15 cellular contexts compared by ENCODE assay signal in genomic region chr10:88019753-88020152, GRCh38.
A peak's percentile ranks its signal among the peaks of the same experiment; 100 is the strongest.
DNase-seq lines count a peak whose midpoint lies in the region; ATAC-seq and TF ChIP-seq lines count a peak whose summit lies in the region.
"Had no signal": no experiment of that assay in that cellular context is flagged by ENCODE, and none has a peak within 500 bp of the region (broad histone marks: within the 10 kb centered on the region; RNA-seq: fewer than 3 reads in every experiment).

No MANE protein-coding gene starts in this region.

- in situ Hi-C loops in GM23248 (cut with MboI) = no loop called here
- in situ Hi-C loops in IMR-90 (cut with MboI; ENCODE audit: low sequenced_read_pairs) = no loop called here

- no peak for TF ChIP-seq RAD21 in IMR-90 (IDR thresholded peaks at IDR 0.05; ENCODE audit: low read length)

- H4K5ac ChIP-seq in IMR-90 (ENCODE audit: low read depth, low read length) = no peak overlapping the region

- dilution Hi-C loops in IMR-90 (cut with HindIII; ENCODE audit: low sequenced_read_pairs, unreplicated experiment) = no loop called here

- H3K4ac ChIP-seq in IMR-90 (ENCODE audit: low read depth, low read length) = no peak overlapping the region
- H3K4ac ChIP-seq in mesenchymal stem cell (ENCODE audit: low read depth in 1 of 2, low read length in 2 of 2) = no peak overlapping the region

- no peak overlapping the region for H3K14ac ChIP-seq in IMR-90 (replicated peaks; ENCODE audit: low read depth, low read length)
- H3K14ac ChIP-seq in mesenchymal stem cell (ENCODE audit: low read length in 2 of 2) = no peak overlapping the region

- no peak overlapping the region for H3K56ac ChIP-seq in IMR-90 (ENCODE audit: extremely low read depth, insufficient read depth, low read length)

- H3K18ac ChIP-seq in IMR-90 (ENCODE audit: low read depth, low read length) (no peak overlapping the region), mesenchymal stem cell (ENCODE audit: low read depth in 1 of 2, low read length in 2 of 2) (no peak overlapping the region)

- no peaks in the 10 kb centered on the region; the same call in 1 of the 2 replicates for H3F3A ChIP-seq in GM23248 (ENCODE audit: insufficient read depth)

- POLR2A ChIA-PET in IMR-90 (lab: Charles Lee; ENCODE audit: unreplicated experiment) = no interaction called here

- H3K9me1 ChIP-seq in IMR-90 (ENCODE audit: insufficient read depth, low read length) = no peaks in the 10 kb centered on the region

- no TSS peak for BruUV-seq in IMR-90 (replicated peaks; lab: Mats Ljungman, UMichigan)

- TF ChIP-seq POLR2A in IMR-90 (IDR thresholded peaks at IDR 0.05; ENCODE audit: low read depth, low read length) = no peak

- no peaks in the 10 kb centered on the region for H3K9me3 ChIP-seq in GM23248 (ENCODE audit: low read depth)
- no peaks in the 10 kb centered on the region for H3K9me3 ChIP-seq in IMR-90 (ENCODE audit: control insufficient read depth, insufficient read depth, low read length)
- H3K9me3 ChIP-seq in mesenchymal stem cell (ENCODE audit: control insufficient read depth, low read length) = no peaks in the 10 kb centered on the region
- H3K9me3 ChIP-seq: BE2C had no signal

- no peak overlapping the region for H2AK5ac ChIP-seq in IMR-90 (ENCODE audit: low read depth, low read length)
- no peak overlapping the region for H2AK5ac ChIP-seq in mesenchymal stem cell (ENCODE audit: low read length, severe bottlenecking)

- DNase-seq in AG08395 (ENCODE audit: low spot score) (peak; percentile 10), GM23248 (peak; percentile 49), IMR-90 (peak; percentile 63), mesenchymal stem cell (peak; percentile 30), T-helper 2 cell (no peak)
- DNase-seq: BE2C; CD4-positive, alpha-beta memory T cell; DMS79; GF-D8; Kasumi-1; KBM-7 had no signal

- no peak overlapping the region for H3K4me2 ChIP-seq in GM23248 (ENCODE audit: unreplicated experiment)
- no peak overlapping the region for H3K4me2 ChIP-seq in IMR-90 (ENCODE audit: low read depth, low read length)
- H3K4me2 ChIP-seq in mesenchymal stem cell (ENCODE audit: low read length, poor library complexity, severe bottlenecking) = no peak overlapping the region

- no peaks in the 10 kb centered on the region for H3K79me1 ChIP-seq in IMR-90 (ENCODE audit: low read depth in 1 of 2, low read length in 2 of 2)
- no peaks in the 10 kb centered on the region for H3K79me1 ChIP-seq in mesenchymal stem cell (replicated peaks; ENCODE audit: low read length, poor library complexity, severe bottlenecking)

- H3K9ac ChIP-seq in GM23248 = no peak overlapping the region
- H3K9ac ChIP-seq in IMR-90 (ENCODE audit: low read depth, low read length) = no peak overlapping the region
- H3K9ac ChIP-seq in mesenchymal stem cell (ENCODE audit: low read length) = no peak overlapping the region

- H2AK9ac ChIP-seq in IMR-90 (replicated peaks; ENCODE audit: low read depth, low read length, poor library complexity) = no peak overlapping the region

- no peaks in the 10 kb centered on the region for H3K79me2 ChIP-seq in GM23248 (ENCODE audit: insufficient read depth)

- H2BK5ac ChIP-seq in IMR-90 (ENCODE audit: low read depth, low read length, poor library complexity, severe bottlenecking) = no peak overlapping the region
- no peak overlapping the region for H2BK5ac ChIP-seq in mesenchymal stem cell (ENCODE audit: low read depth, low read length, poor library complexity, severe bottlenecking)

- ATAC-seq in IMR-90 (ENCODE audit: low read depth) (peak; percentile 97), HG02970 (IDR thresholded peaks at IDR 0.05; ENCODE audit: low FRiP score, unreplicated experiment) (no peak), HG03571 (IDR thresholded peaks at IDR 0.05; ENCODE audit: unreplicated experiment) (no peak)

- H3K23ac ChIP-seq in IMR-90 (ENCODE audit: low read depth, low read length) = no peak overlapping the region
- H3K23ac ChIP-seq in mesenchymal stem cell (ENCODE audit: low read length in 2 of 2) = no peak overlapping the region

- no peak overlapping the region for H2AFZ ChIP-seq in GM23248
- H2AFZ ChIP-seq in IMR-90 (replicated peaks; ENCODE audit: low read length, poor library complexity) = no peak overlapping the region
- no peak overlapping the region for H2AFZ ChIP-seq in mesenchymal stem cell (ENCODE audit: low read depth, low read length)

- no peak overlapping the region for H2BK15ac ChIP-seq in IMR-90 (ENCODE audit: low read depth, low read length)
- no peak overlapping the region for H2BK15ac ChIP-seq in mesenchymal stem cell (ENCODE audit: low read depth, poor library complexity, severe bottlenecking)

- H3K9me2 ChIP-seq in GM23248 (ENCODE audit: insufficient read depth) = no peaks in the 10 kb centered on the region; the same call in 1 of the 2 replicates

- no peak overlapping the region for H4K91ac ChIP-seq in IMR-90 (ENCODE audit: insufficient read depth, low read depth, low read length)
- no peak overlapping the region for H4K91ac ChIP-seq in mesenchymal stem cell (ENCODE audit: low read length)

- no peak overlapping the region for H2BK20ac ChIP-seq in IMR-90 (ENCODE audit: low read depth, low read length)

- no peak overlapping the region for H2BK120ac ChIP-seq in IMR-90 (ENCODE audit: low read depth, low read length)
- no peak overlapping the region for H2BK120ac ChIP-seq in mesenchymal stem cell (ENCODE audit: low read depth, low read length)

- no peak overlapping the region for H2BK12ac ChIP-seq in mesenchymal stem cell (ENCODE audit: low read length in 2 of 2)

- H3K27ac ChIP-seq in GM23248 (no peak overlapping the region), IMR-90 (ENCODE audit: insufficient read depth, low read length) (no peak overlapping the region), mesenchymal stem cell (ENCODE audit: low read length, poor library complexity, severe bottlenecking) (no peak overlapping the region)
- H3K27ac ChIP-seq: 22Rv1, C4-2B had no signal

- peaks cover 15% of the 10 kb centered on the region; the same call in 1 of the 2 replicates for H3K4me1 ChIP-seq in GM23248 (ENCODE audit: insufficient read depth)
- no peaks in the 10 kb centered on the region for H3K4me1 ChIP-seq in IMR-90 (ENCODE audit: control insufficient read depth, insufficient read depth, low read length)
- peaks cover under 1% of the 10 kb centered on the region for H3K4me1 ChIP-seq in mesenchymal stem cell (ENCODE audit: control insufficient read depth, insufficient read depth, low read depth, low read length)
- H3K4me1 ChIP-seq: BE2C had no signal

- WGBS in GM23248 (ENCODE audit: low coverage in 1 of 2, low lambda C conversion rate in 2 of 2, missing lambda C conversion rate in 2 of 2), 2 experiments = 90 to 94% methylated on average over 1 of the region's 1 CpG
- no CpG with 5 or more reads among the region's 1 CpG for WGBS in IMR-90 (ENCODE audit: extremely low coverage in 2 of 2, insufficient read length in 1 of 2), 2 experiments
- 80% methylated on average over 1 of the region's 1 CpG for WGBS in mesenchymal stem cell

- intact Hi-C loops in IMR-90 (cut with micrococcal nuclease) = no loop called here

- CTCF ChIA-PET in IMR-90 (lab: Yijun Ruan, JAX) = no interaction called here

- H3K36me3 ChIP-seq in GM23248 (ENCODE audit: low read depth) (no peaks in the 10 kb centered on the region), IMR-90 (ENCODE audit: control insufficient read depth, insufficient read depth, low read length) (no peaks in the 10 kb centered on the region), mesenchymal stem cell (ENCODE audit: control insufficient read depth in 1 of 2, insufficient read depth in 2 of 2, low read depth in 1 of 2, low read length in 2 of 2) (no peaks in the 10 kb centered on the region)
- H3K36me3 ChIP-seq: BE2C had no signal

- H4K8ac ChIP-seq in IMR-90 (ENCODE audit: low read depth in 2 of 2, low read length in 2 of 2) = no peak overlapping the region
- H4K8ac ChIP-seq in mesenchymal stem cell (ENCODE audit: low read length) = no peak overlapping the region

- H3K4me3 ChIP-seq in GM23248 (no peak overlapping the region), IMR-90 (ENCODE audit: insufficient read depth, low read depth, low read length) (no peak overlapping the region), mesenchymal stem cell (ENCODE audit: insufficient read depth in 1 of 2, low read depth in 1 of 2, low read length in 2 of 2) (no peak overlapping the region)

- no peaks in the 10 kb centered on the region for H4K20me1 ChIP-seq in GM23248 (ENCODE audit: insufficient read depth)
- no peaks in the 10 kb centered on the region for H4K20me1 ChIP-seq in IMR-90 (ENCODE audit: insufficient read depth, low read length)

- TF ChIP-seq CTCF in IMR-90 (conservative IDR thresholded peaks at IDR 0.05; ENCODE audit: low read depth, low read length) = no peak

- no peaks in the 10 kb centered on the region for H3K27me3 ChIP-seq in GM23248 (replicated peaks; ENCODE audit: insufficient read depth)
- no peaks in the 10 kb centered on the region for H3K27me3 ChIP-seq in IMR-90 (ENCODE audit: control insufficient read depth, insufficient read depth, low read length)
- H3K27me3 ChIP-seq in mesenchymal stem cell (ENCODE audit: control insufficient read depth in 1 of 2, insufficient read depth in 1 of 2, low read length in 2 of 2) = no peaks in the 10 kb centered on the region
- H3K27me3 ChIP-seq: BE2C had no signal

TF ChIP-seq in IMR-90, 13 proteins besides CTCF, POLR2A, EP300 and RAD21 (continues in another document):
- no peak for TF ChIP-seq USF2 (IDR thresholded peaks at IDR 0.05; ENCODE audit: low read depth, low read length)
- TF ChIP-seq MAZ (IDR thresholded peaks at IDR 0.05; ENCODE audit: borderline replicate concordance, low read depth, low read length) = no peak
- TF ChIP-seq BHLHE40 (IDR thresholded peaks at IDR 0.05; ENCODE audit: low read depth, low read length) = no peak
- TF ChIP-seq MAFK (IDR thresholded peaks at IDR 0.05; ENCODE audit: low read depth, low read length) = no peak
- TF ChIP-seq ELK1 (IDR thresholded peaks at IDR 0.05; ENCODE audit: borderline replicate concordance, low read depth, low read length) = no peak
- TF ChIP-seq MXI1 (IDR thresholded peaks at IDR 0.05; ENCODE audit: borderline replicate concordance, low read depth, low read length) = no peak

Comparison
In these comparisons a context has a peak if more than half of its experiments do, and no peak if none do; other contexts are left out.
1. DNase-seq: peak in AG08395 (single experiment), GM23248 (single experiment), IMR-90 (single experiment) and mesenchymal stem cell (single experiment); none in T-helper 2 cell (0 of 5).